1 cellular context compared by ENCODE assay signal in genomic region chr1:116377564-116378529, GRCh38.
TF ChIP-seq lines count a peak whose summit lies in the region.

No MANE protein-coding gene starts in this region.

TF ChIP-seq in K562, 482 proteins besides CTCF, POLR2A, EP300 and RAD21 (continued from another document and continues in another):
- TF ChIP-seq DACH1 (IDR thresholded peaks at IDR 0.05; ENCODE audit: partially characterized antibody) (no peak), JUNB (CRISPR knock-in tag; conservative IDR thresholded peaks at IDR 0.05) (no peak), CBX2 (IDR thresholded peaks at IDR 0.05; ENCODE audit: insufficient read depth, low read length, poor library complexity, severe bottlenecking) (no peak), RCOR1 (IDR thresholded peaks at IDR 0.05; ENCODE audit: borderline replicate concordance in 1 of 2, low read depth in 2 of 2, low read length in 2 of 2) (no peak), ELF2 (CRISPR knock-in tag; IDR thresholded peaks at IDR 0.05) (no peak), TOE1 (IDR thresholded peaks at IDR 0.05; ENCODE audit: borderline replicate concordance) (no peak), TOE1 (CRISPR knock-in tag; IDR thresholded peaks at IDR 0.05; ENCODE audit: borderline replicate concordance, low read depth) (no peak), HDAC2 (IDR thresholded peaks at IDR 0.05) (no peak), ZFP30 (CRISPR knock-in tag; IDR thresholded peaks at IDR 0.05; ENCODE audit: borderline replicate concordance) (no peak), NCOA2 (IDR thresholded peaks at IDR 0.05; ENCODE audit: partially characterized antibody in 2 of 2) (no peak), HLTF (IDR thresholded peaks at IDR 0.05) (no peak), ETS2 (tag; IDR thresholded peaks at IDR 0.05; ENCODE audit: borderline replicate concordance, poor library complexity, severe bottlenecking) (no peak), MEF2D (tag; conservative IDR thresholded peaks at IDR 0.05; ENCODE audit: low read depth) (no peak), ETS1 (conservative IDR thresholded peaks at IDR 0.05; ENCODE audit: control insufficient read depth, low read depth, low read length) (no peak), ZNF12 (CRISPR knock-in tag; IDR thresholded peaks at IDR 0.05) (no peak), AFF4 (CRISPR knock-in tag; IDR thresholded peaks at IDR 0.05) (no peak), TAF15 (IDR thresholded peaks at IDR 0.05; ENCODE audit: low read depth, low read length) (no peak), SAFB (IDR thresholded peaks at IDR 0.05; ENCODE audit: borderline replicate concordance, low read depth, low read length) (no peak), TCF7L2 (IDR thresholded peaks at IDR 0.05; ENCODE audit: low read depth, low read length) (no peak), ZNF75A (CRISPR knock-in tag; IDR thresholded peaks at IDR 0.05) (no peak), ELK1 (CRISPR knock-in tag; IDR thresholded peaks at IDR 0.05) (no peak), EHMT2 (IDR thresholded peaks at IDR 0.05) (no peak), HINFP (tag; conservative IDR thresholded peaks at IDR 0.05; ENCODE audit: low read depth) (no peak), RBFOX2 (IDR thresholded peaks at IDR 0.05; ENCODE audit: low read depth, low read length) (no peak), POLR2B (IDR thresholded peaks at IDR 0.05; ENCODE audit: low read depth, partially characterized antibody) (no peak), ZBTB34 (CRISPR knock-in tag; IDR thresholded peaks at IDR 0.05) (no peak), ZNF512 (tag; IDR thresholded peaks at IDR 0.05) (no peak), MGA (IDR thresholded peaks at IDR 0.05) (no peak), ZNF584 (CRISPR knock-in tag; IDR thresholded peaks at IDR 0.05; ENCODE audit: low read depth) (no peak), ZNF696 (CRISPR knock-in tag; conservative IDR thresholded peaks at IDR 0.05) (no peak), ZBTB49 (CRISPR knock-in tag; IDR thresholded peaks at IDR 0.05; ENCODE audit: borderline replicate concordance) (no peak)
